Comparison of ENCODE assay signal across 34 cellular contexts in genomic region chr5:114210662-114211061, GRCh38.
"Had no signal": no experiment of that assay in that cellular context is flagged by ENCODE, and none has a peak within 500 bp of the region (broad histone marks: within the 10 kb centered on the region; RNA-seq: fewer than 3 reads in every experiment).

No MANE protein-coding gene starts in this region.

- H3K36me3 ChIP-seq: MG63 had no signal

- H3K4me3 ChIP-seq: MG63 had no signal

- H3K27me3 ChIP-seq: MG63 had no signal

- DNase-seq: Karpas-422, Kasumi-1, MG63, MM.1S, MV-4-11, NCI-H1048, NCI-H1092, NCI-H1092 treated with DMSO at 0.1 percent for 48 hours, NCI-H1105, NCI-H1105 treated with DMSO at 0.1 percent for 48 hours, NCI-H1417, NCI-H1417 treated with DMSO at 0.1 percent for 48 hours, NCI-H1436, NCI-H1436 treated with DMSO at 0.1 percent for 48 hours, NCI-H146, NCI-H1694, NCI-H1694 treated with DMSO at 0.1 percent for 48 hours, NCI-H187, NCI-H187 treated with DMSO at 0.1 percent for 48 hours, NCI-H1930, NCI-H2029, NCI-H2029 treated with DMSO at 0.1 percent for 48 hours, NCI-H2081, NCI-H2081 treated with DMSO at 0.1 percent for 48 hours, NCI-H2107, NCI-H2171, NCI-H2171 treated with DMSO at 0.1 percent for 48 hours, NCI-H2227 treated with DMSO at 0.1 percent for 48 hours, NCI-H226, NCI-H345, NCI-H446, NCI-H446 treated with DMSO at 0.1 percent for 48 hours, NCI-H510A, NCI-H510A treated with DMSO at 0.1 percent for 48 hours had no signal

- H3K9me3 ChIP-seq: MG63 had no signal
